12 cellular contexts compared by ENCODE assay signal in the genomic region with DNA sequence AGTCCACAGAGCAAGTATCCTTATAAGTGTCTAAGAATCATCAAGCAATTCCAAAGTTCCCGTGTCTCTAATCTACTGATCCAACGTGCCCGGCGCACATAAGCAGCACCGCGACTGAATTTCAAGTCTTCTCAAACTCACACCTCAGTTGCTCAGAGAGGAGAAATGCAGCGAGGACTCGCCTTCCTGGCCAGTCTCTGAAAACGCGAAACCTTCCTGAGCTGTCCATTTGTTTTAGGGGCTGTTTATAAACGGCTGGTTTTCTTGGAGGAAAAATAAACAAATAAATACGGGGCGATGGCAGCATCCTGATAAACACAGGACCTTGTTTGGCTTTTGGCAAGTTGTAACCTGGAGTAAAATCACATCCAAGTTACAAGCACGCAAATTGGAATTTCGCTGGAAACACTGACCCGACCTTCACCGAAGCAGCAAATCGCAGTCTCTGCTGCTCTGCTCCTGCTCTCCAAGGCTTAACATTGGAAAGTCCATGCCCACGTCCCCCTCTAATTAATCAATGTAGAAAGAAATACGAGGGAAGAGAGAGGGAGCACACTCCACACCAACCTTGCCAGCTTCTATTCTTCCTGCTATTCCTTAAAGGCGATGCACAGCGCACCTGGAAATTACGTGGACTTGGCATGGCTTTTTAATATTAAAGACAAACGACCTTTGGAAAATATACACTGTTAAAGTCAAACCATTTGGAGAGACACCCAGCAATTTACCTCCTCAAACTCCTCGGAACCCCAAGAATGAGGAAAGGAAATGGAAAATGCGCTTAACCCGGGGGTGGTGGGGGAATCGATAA.
A peak's percentile ranks its signal among the peaks of the same experiment; 100 is the strongest.
DNase-seq lines count a peak whose midpoint lies in the region; ATAC-seq and TF ChIP-seq lines count a peak whose summit lies in the region.
"Had no signal": no experiment of that assay in that cellular context is flagged by ENCODE, and none has a peak within 500 bp of the region (broad histone marks: within the 10 kb centered on the region; RNA-seq: fewer than 3 reads in every experiment).

No MANE protein-coding gene starts in this region.

- H3K9ac ChIP-seq in neural progenitor cell, result no peak overlapping the region

- H3K79me2 ChIP-seq in neural progenitor cell (ENCODE audit: low read depth), result no peaks in the 10 kb centered on the region

- H3K4me3 ChIP-seq in coronary artery (peak overlapping the region; percentile 69), neural progenitor cell (peak overlapping the region; percentile 66)
- H3K4me3 ChIP-seq: SJCRH30 had no signal

- no peaks in the 10 kb centered on the region for H3K9me3 Mint-ChIP-seq in neural progenitor cell
- H3K9me3 Mint-ChIP-seq: activated naive CD8-positive, alpha-beta T cell treated with anti-CD3 and anti-CD28 coated beads for 36 hours had no signal

- TF ChIP-seq CTCF in coronary artery (IDR thresholded peaks at IDR 0.05) (no peak), neural progenitor cell (IDR thresholded peaks at IDR 0.05) (no peak)

- peaks cover 1% of the 10 kb centered on the region for H3K36me3 Mint-ChIP-seq in neural progenitor cell
- H3K36me3 Mint-ChIP-seq: activated naive CD8-positive, alpha-beta T cell treated with anti-CD3 and anti-CD28 coated beads for 36 hours had no signal

- peaks cover 24% of the 10 kb centered on the region for H3F3A ChIP-seq in neural progenitor cell (ENCODE audit: low read depth)

- DNase-seq in DMS114 treated with DMSO at 0.1 percent for 48 hours (lab: John Stamatoyannopoulos, UW; ENCODE audit: unreplicated experiment) (peak; percentile 22), NCI-H1092 (lab: John Stamatoyannopoulos, UW) (peak; percentile 13), coronary artery (ENCODE audit: low spot score) (no peak), neural progenitor cell (ENCODE audit: low spot score) (peak; percentile 52), SW 1271 (lab: John Stamatoyannopoulos, UW) (no peak), SW480 (ENCODE audit: low spot score) (no peak), EL (no peak)
- DNase-seq: activated CD4-positive, alpha-beta T cell treated with anti-CD3 and anti-CD28 coated beads, Interleukin-2, amount 50 U/mL, for 48 hours; erythroblast; SJCRH30 had no signal

- H3K27ac ChIP-seq in coronary artery (no peak overlapping the region), neural progenitor cell (no peak overlapping the region)
- H3K27ac ChIP-seq: SJCRH30 had no signal

- H3K4me3 Mint-ChIP-seq in neural progenitor cell, result peak overlapping the region; percentile 83
- H3K4me3 Mint-ChIP-seq: activated naive CD8-positive, alpha-beta T cell treated with anti-CD3 and anti-CD28 coated beads for 36 hours had no signal

- H3K9me3 ChIP-seq in neural progenitor cell (ENCODE audit: low read depth), result no peaks in the 10 kb centered on the region
- H3K9me3 ChIP-seq: SJCRH30 had no signal

- peak overlapping the region; percentile 89 for H2AFZ ChIP-seq in neural progenitor cell (replicated peaks)

- H3K27me3 Mint-ChIP-seq in neural progenitor cell (ENCODE audit: insufficient read depth, low read depth), result peaks cover 42% of the 10 kb centered on the region

- peaks cover 94% of the 10 kb centered on the region for H3K27me3 ChIP-seq in neural progenitor cell

- H3K4me1 ChIP-seq in neural progenitor cell, result peaks cover 18% of the 10 kb centered on the region
- H3K4me1 ChIP-seq: SJCRH30 had no signal

- H4K20me1 ChIP-seq in neural progenitor cell (ENCODE audit: low read depth), result peaks cover 37% of the 10 kb centered on the region

- H3K27ac Mint-ChIP-seq in neural progenitor cell, result no peak overlapping the region
- H3K27ac Mint-ChIP-seq: activated naive CD8-positive, alpha-beta T cell treated with anti-CD3 and anti-CD28 coated beads for 36 hours had no signal

- peak overlapping the region; percentile 99 for H3K4me2 ChIP-seq in neural progenitor cell

- H3K36me3 ChIP-seq in neural progenitor cell, result no peaks in the 10 kb centered on the region
- H3K36me3 ChIP-seq: SJCRH30 had no signal

- peaks cover 15% of the 10 kb centered on the region for H3K4me1 Mint-ChIP-seq in neural progenitor cell
- H3K4me1 Mint-ChIP-seq: activated naive CD8-positive, alpha-beta T cell treated with anti-CD3 and anti-CD28 coated beads for 36 hours had no signal

- no peak for ATAC-seq in GM19467 (IDR thresholded peaks at IDR 0.05; ENCODE audit: unreplicated experiment)

Comparison
In these comparisons a context has a peak if more than half of its experiments do, and no peak if none do; other contexts are left out.
1. DNase-seq: peak in DMS114 treated with DMSO at 0.1 percent for 48 hours (single experiment), NCI-H1092 (single experiment) and neural progenitor cell (single experiment); none in coronary artery (single experiment), SW 1271 (0 of 2), SW480 (single experiment) and EL (single experiment).